1 cellular context compared by ENCODE assay signal in the genomic region with DNA sequence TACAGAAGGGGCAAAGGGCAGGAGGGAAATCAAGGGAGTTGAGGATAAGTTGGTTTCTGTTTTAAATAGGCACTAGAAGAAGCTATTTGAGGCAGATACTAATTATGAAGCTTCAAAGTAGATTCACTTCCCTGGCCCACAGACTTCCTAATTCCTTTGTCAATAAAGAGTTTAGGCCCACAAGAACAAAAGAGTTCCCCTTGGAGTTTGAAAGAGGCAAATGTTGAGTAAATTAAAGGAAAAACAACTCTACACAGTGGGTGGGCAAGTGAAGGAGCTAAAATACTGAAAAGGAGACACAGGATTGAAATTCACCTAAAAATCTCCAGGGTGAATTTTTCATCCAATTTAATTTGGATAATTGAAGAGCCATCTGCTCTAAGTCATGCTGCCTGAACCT.
TF ChIP-seq lines count a peak whose summit lies in the region.

No MANE protein-coding gene starts in this region.

TF ChIP-seq in H1, 55 proteins besides CTCF, POLR2A, EP300 and RAD21 (continued from another document):
- TF ChIP-seq JUN (IDR thresholded peaks at IDR 0.05; ENCODE audit: low read depth, low read length) (no peak), CBX8 (IDR thresholded peaks at IDR 0.05; ENCODE audit: borderline replicate concordance, low read depth, low read length) (no peak)
